ENCODE assay signal across 7 cellular contexts in genomic region chr17:75013077-75013391, GRCh38. TPM values are rescaled to one million over a fixed set of nuclear protein-coding genes. Genes with fewer than 3 reads are reported as not detected.
DNase-seq lines count a peak whose midpoint lies in the region; ATAC-seq and TF ChIP-seq lines count a peak whose summit lies in the region.

No MANE protein-coding gene starts in this region.

- no peak for ATAC-seq in activated CD8-positive, alpha-beta T cell treated with anti-CD3 and anti-CD28 coated beads for 36 hours
- ATAC-seq in stimulated activated naive B cell treated with anti-CD40 and anti-IgM and Interleukin-4, amounts not matched to agents 10 μg/mL and 1 μg/mL and 100 μg/mL, for 72 hours (replicated peaks), result no peak
- ATAC-seq in HG03565 (IDR thresholded peaks at IDR 0.05; ENCODE audit: unreplicated experiment) (no peak), GM21825 (IDR thresholded peaks at IDR 0.05; ENCODE audit: unreplicated experiment) (no peak)

- no peaks in the 10 kb centered on the region for H3K27me3 Mint-ChIP-seq in activated CD8-positive, alpha-beta T cell treated with anti-CD3 and anti-CD28 coated beads for 36 hours
- no peaks in the 10 kb centered on the region for H3K27me3 Mint-ChIP-seq in stimulated activated naive B cell treated with anti-CD40 and anti-IgM and Interleukin-4, amounts not matched to agents 10 μg/mL and 1 μg/mL and 100 μg/mL, for 72 hours

- H3K36me3 Mint-ChIP-seq in activated CD8-positive, alpha-beta T cell treated with anti-CD3 and anti-CD28 coated beads for 36 hours (ENCODE audit: low read depth), result peaks cover 16% of the 10 kb centered on the region
- peaks cover 5 to 18% of the 10 kb centered on the region in 2 donors for H3K36me3 Mint-ChIP-seq in stimulated activated naive B cell treated with anti-CD40 and anti-IgM and Interleukin-4, amounts not matched to agents 10 μg/mL and 1 μg/mL and 100 μg/mL, for 72 hours

- peak overlapping the region; percentile 92 for H3K4me3 ChIP-seq in HFF-Myc (replicated peaks; ENCODE audit: low read depth, low read length)
- peak overlapping the region; percentile 95 for H3K4me3 ChIP-seq in iPS-15b (ENCODE audit: low read depth, low read length)

- CTCF ChIA-PET in activated CD8-positive, alpha-beta T cell treated with anti-CD3 and anti-CD28 coated beads for 36 hours (lab: Charles Lee), result interaction anchor here (0.7 to 10.9 kb wide), 25 partner anchors 10 to 400 kb away, joined by 3 to 122 read pairs (median 6); partner anchors contain the start of genes CDR2L, NT5C, OTOP2 and SLC16A5

- POLR2A ChIA-PET in activated CD8-positive, alpha-beta T cell treated with anti-CD3 and anti-CD28 coated beads for 36 hours (lab: Charles Lee), result interaction anchor here (0.9 to 3.1 kb wide), 21 partner anchors 11 to 247 kb away, joined by 3 to 26 read pairs (median 6); partner anchors contain the start of genes ATP5PD, CDR2L, HID1 and KCTD2

- DNase-seq in HFF-Myc (ENCODE audit: extremely low read depth, low read depth) (no peak), NCI-H2227 treated with DMSO at 0.1 percent for 48 hours (lab: John Stamatoyannopoulos, UW) (no peak)
- no peak for DNase-seq in activated CD8-positive, alpha-beta T cell treated with anti-CD3 and anti-CD28 coated beads for 36 hours
- no peak for DNase-seq in stimulated activated naive B cell treated with anti-CD40 and anti-IgM and Interleukin-4, amounts not matched to agents 10 μg/mL and 1 μg/mL and 100 μg/mL, for 72 hours

- intact Hi-C loops in activated CD8-positive, alpha-beta T cell treated with anti-CD3 and anti-CD28 coated beads for 36 hours (cut with micrococcal nuclease), result no loop called here

- peak overlapping the region; percentile 92 for H3K27ac Mint-ChIP-seq in activated CD8-positive, alpha-beta T cell treated with anti-CD3 and anti-CD28 coated beads for 36 hours
- H3K27ac Mint-ChIP-seq in stimulated activated naive B cell treated with anti-CD40 and anti-IgM and Interleukin-4, amounts not matched to agents 10 μg/mL and 1 μg/mL and 100 μg/mL, for 72 hours, result peak overlapping the region; percentile 94

- H3K9ac ChIP-seq in iPS-15b (ENCODE audit: low read depth, low read length), result peak overlapping the region; percentile 79

- no peaks in the 10 kb centered on the region for H3K36me3 ChIP-seq in iPS-15b (ENCODE audit: control insufficient read depth, insufficient read depth, low read length)

- no peaks in the 10 kb centered on the region for H3K9me3 Mint-ChIP-seq in activated CD8-positive, alpha-beta T cell treated with anti-CD3 and anti-CD28 coated beads for 36 hours
- no peaks in the 10 kb centered on the region for H3K9me3 Mint-ChIP-seq in stimulated activated naive B cell treated with anti-CD40 and anti-IgM and Interleukin-4, amounts not matched to agents 10 μg/mL and 1 μg/mL and 100 μg/mL, for 72 hours

- H3K9me3 ChIP-seq in iPS-15b (ENCODE audit: control insufficient read depth, insufficient read depth, low read length), result no peaks in the 10 kb centered on the region

- no peaks in the 10 kb centered on the region for H3K27me3 ChIP-seq in iPS-15b (ENCODE audit: control insufficient read depth, insufficient read depth, low read length)

- H3K4me1 Mint-ChIP-seq in activated CD8-positive, alpha-beta T cell treated with anti-CD3 and anti-CD28 coated beads for 36 hours (ENCODE audit: low read depth), result peaks cover 35% of the 10 kb centered on the region
- H3K4me1 Mint-ChIP-seq in stimulated activated naive B cell treated with anti-CD40 and anti-IgM and Interleukin-4, amounts not matched to agents 10 μg/mL and 1 μg/mL and 100 μg/mL, for 72 hours, result peaks cover 20 to 32% of the 10 kb centered on the region in 2 donors

- H3K4me3 Mint-ChIP-seq in activated CD8-positive, alpha-beta T cell treated with anti-CD3 and anti-CD28 coated beads for 36 hours, result peak overlapping the region; percentile 88
- H3K4me3 Mint-ChIP-seq in stimulated activated naive B cell treated with anti-CD40 and anti-IgM and Interleukin-4, amounts not matched to agents 10 μg/mL and 1 μg/mL and 100 μg/mL, for 72 hours, result peak overlapping the region; percentile 92 to 96

- H3K4me1 ChIP-seq in iPS-15b (ENCODE audit: control insufficient read depth, insufficient read depth, low read length), result peaks cover 9% of the 10 kb centered on the region

- TF ChIP-seq CTCF in HFF-Myc (IDR thresholded peaks at IDR 0.05; ENCODE audit: low read depth, low read length, missing control alignments), result no peak
- TF ChIP-seq CTCF in activated CD8-positive, alpha-beta T cell treated with anti-CD3 and anti-CD28 coated beads for 36 hours (IDR thresholded peaks at IDR 0.05), result no peak

RNA-seq across cellular contexts. Expression of gene MRPL58, which starts 0.6 kb away (rescaled TPM):
- total RNA-seq in activated CD8-positive, alpha-beta T cell treated with anti-CD3 and anti-CD28 coated beads for 36 hours, result 10 to 100 TPM; 53.6 to 62.4 TPM

RNA-seq across cellular contexts. Expression of gene CDR2L, which starts 25.6 kb away (rescaled TPM):
- total RNA-seq in activated CD8-positive, alpha-beta T cell treated with anti-CD3 and anti-CD28 coated beads for 36 hours, result under 1 TPM; 0.59 to 0.94 TPM

RNA-seq across cellular contexts. Expression of gene ATP5PD, which starts 33.7 kb away (rescaled TPM):
- total RNA-seq in activated CD8-positive, alpha-beta T cell treated with anti-CD3 and anti-CD28 coated beads for 36 hours, result 100 to 1,000 TPM; 177 to 183 TPM

RNA-seq across cellular contexts. Expression of gene KCTD2, which starts 34.0 kb away (rescaled TPM):
- total RNA-seq in activated CD8-positive, alpha-beta T cell treated with anti-CD3 and anti-CD28 coated beads for 36 hours, result 10 to 100 TPM; 10.5 to 11.4 TPM

RNA-seq across cellular contexts. Expression of gene HID1, which starts 40.5 kb away (rescaled TPM):
- 1 to 10 TPM; 1.4 to 1.7 TPM for total RNA-seq in activated CD8-positive, alpha-beta T cell treated with anti-CD3 and anti-CD28 coated beads for 36 hours
